Comparison of ENCODE assay signal across 1 cellular context in the genomic region with DNA sequence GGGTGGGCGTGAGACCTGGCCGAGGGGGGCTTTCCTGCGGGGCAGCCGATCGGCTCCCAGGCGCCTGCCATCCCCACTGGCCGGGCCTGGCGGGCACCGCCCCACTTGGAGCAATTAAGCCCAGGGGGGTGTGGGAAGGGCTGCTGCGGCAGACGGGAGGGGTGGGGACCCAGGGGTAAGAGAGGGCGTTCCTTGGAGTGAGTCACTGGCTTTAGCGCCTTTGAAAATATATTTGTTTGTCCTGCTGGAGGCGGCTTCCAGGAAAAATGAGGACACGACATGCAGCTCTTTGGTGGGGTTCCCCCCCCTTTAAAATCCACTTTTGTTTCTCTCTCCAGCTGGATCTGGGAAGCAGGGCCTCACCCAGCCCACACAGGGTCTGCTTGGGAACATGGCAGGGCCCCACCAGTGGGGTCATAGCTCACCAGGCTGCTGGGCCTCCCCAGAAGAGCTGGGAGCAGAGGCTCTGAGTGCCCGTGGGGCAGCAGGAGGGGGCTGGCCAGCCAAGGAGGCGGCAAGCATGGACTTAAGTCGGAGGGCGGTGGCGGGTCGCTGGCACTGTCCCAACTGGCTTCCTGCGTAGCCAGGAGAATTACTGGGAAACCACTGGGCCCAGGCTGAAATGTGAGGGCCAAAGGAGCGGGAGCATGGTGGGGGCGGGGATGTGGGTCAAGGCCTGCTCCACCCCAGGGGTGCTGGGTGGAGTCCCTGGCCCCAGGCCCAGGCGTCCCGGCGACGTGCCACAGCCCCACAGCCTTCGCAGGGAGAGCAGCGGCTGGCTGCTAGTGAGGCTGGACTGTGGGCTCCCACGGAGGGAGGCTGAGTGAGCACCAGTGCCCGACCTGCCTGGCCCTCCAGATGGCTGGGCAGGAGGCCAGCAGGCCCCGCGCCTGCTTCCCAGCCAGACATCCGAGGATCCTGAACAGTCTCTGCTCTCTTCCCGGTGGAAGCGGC.
TF ChIP-seq lines count a peak whose summit lies in the region.

No MANE protein-coding gene starts in this region.

TF ChIP-seq in HEK293, 187 proteins besides CTCF, POLR2A, EP300 and RAD21 (continued from another document and continues in another):
- peak; percentile 49; the same call in 1 of the 2 replicates for TF ChIP-seq KLF17 (tag by site-specific recombination; IDR thresholded peaks at IDR 0.05)
- peak; percentile 60 for TF ChIP-seq ZEB2 (tag by site-specific recombination; IDR thresholded peaks at IDR 0.05)
- TF ChIP-seq HOXA7 (CRISPR knock-in tag; IDR thresholded peaks at IDR 0.05; ENCODE audit: borderline replicate concordance) = no peak
- TF ChIP-seq ZNF423 (tag by site-specific recombination; IDR thresholded peaks at IDR 0.05) = peak; percentile 84
- no peak for TF ChIP-seq ZNF354C (tag by site-specific recombination; IDR thresholded peaks at IDR 0.05; ENCODE audit: borderline replicate concordance, low read depth)
- peak; percentile 79 for TF ChIP-seq EGR2 (tag by site-specific recombination; IDR thresholded peaks at IDR 0.05; ENCODE audit: low read depth)
- TF ChIP-seq ZNF248 (tag by site-specific recombination; IDR thresholded peaks at IDR 0.05) = no peak
- TF ChIP-seq ZNF76 (tag by site-specific recombination; IDR thresholded peaks at IDR 0.05; ENCODE audit: borderline replicate concordance, low read depth) = peak; percentile 47; the same call in 1 of the 2 replicates
- no peak for TF ChIP-seq ZNF292 (tag by site-specific recombination; IDR thresholded peaks at IDR 0.05; ENCODE audit: borderline replicate concordance, low read depth)
- peak; percentile 96 for TF ChIP-seq ZFP69B (tag by site-specific recombination; IDR thresholded peaks at IDR 0.05)
- TF ChIP-seq KLF10 (tag by site-specific recombination; IDR thresholded peaks at IDR 0.05) = peak; percentile 74
- TF ChIP-seq ZNF184 (tag by site-specific recombination; IDR thresholded peaks at IDR 0.05) = peak; percentile 69; the same call in 1 of the 2 replicates
- TF ChIP-seq IKZF3 (tag by site-specific recombination; IDR thresholded peaks at IDR 0.05) = peak; percentile 37; the same call in 1 of the 2 replicates
- no peak for TF ChIP-seq TRIM28 (IDR thresholded peaks at IDR 0.05; ENCODE audit: borderline replicate concordance, low read length)
- peak; percentile 35 for TF ChIP-seq ZNF629 (tag by site-specific recombination; IDR thresholded peaks at IDR 0.05)
- TF ChIP-seq, protein P1, sequence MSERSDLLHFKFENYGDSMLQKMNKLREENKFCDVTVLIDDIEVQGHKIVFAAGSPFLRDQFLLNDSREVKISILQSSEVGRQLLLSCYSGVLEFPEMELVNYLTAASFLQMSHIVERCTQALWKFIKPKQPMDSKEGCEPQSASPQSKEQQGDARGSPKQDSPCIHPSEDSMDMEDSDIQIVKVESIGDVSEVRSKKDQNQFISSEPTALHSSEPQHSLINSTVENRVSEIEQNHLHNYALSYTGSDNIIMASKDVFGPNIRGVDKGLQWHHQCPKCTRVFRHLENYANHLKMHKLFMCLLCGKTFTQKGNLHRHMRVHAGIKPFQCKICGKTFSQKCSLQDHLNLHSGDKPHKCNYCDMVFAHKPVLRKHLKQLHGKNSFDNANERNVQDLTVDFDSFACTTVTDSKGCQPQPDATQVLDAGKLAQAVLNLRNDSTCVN (tag by site-specific recombination; optimal IDR thresholded peaks at IDR 0.05) = peak; percentile 20
- TF ChIP-seq KLF7 (tag by site-specific recombination; IDR thresholded peaks at IDR 0.05; ENCODE audit: borderline replicate concordance) = peak; percentile 66
- 0 out of 2 replicates have a peak, but pooled peaks have one; percentile 65 for TF ChIP-seq HIC1 (tag by site-specific recombination; IDR thresholded peaks at IDR 0.05)
- peak; percentile 88 for TF ChIP-seq SP7 (tag by site-specific recombination; IDR thresholded peaks at IDR 0.05)
- peak; percentile 52; the same call in 1 of the 2 replicates for TF ChIP-seq ZXDB (tag by site-specific recombination; IDR thresholded peaks at IDR 0.05)
- TF ChIP-seq, protein P2, sequence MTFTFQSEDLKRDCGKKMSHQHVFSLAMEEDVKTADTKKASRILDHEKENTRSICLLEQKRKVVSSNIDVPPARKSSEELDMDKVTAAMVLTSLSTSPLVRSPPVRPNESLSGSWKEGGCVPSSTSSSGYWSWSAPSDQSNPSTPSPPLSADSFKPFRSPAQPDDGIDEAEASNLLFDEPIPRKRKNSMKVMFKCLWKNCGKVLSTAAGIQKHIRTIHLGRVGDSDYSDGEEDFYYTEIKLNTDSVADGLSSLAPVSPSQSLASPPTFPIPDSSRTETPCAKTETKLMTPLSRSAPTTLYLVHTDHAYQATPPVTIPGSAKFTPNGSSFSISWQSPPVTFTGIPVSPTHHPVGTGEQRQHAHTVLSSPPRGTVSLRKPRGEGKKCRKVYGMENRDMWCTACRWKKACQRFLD (tag by site-specific recombination; IDR thresholded peaks at IDR 0.05) = no peak
- no peak for TF ChIP-seq ZNF514 (tag by site-specific recombination; IDR thresholded peaks at IDR 0.05)
- peak; percentile 75 for TF ChIP-seq ZNF600 (tag by site-specific recombination; IDR thresholded peaks at IDR 0.05)
- TF ChIP-seq ZBTB8A (tag by site-specific recombination; IDR thresholded peaks at IDR 0.05) = peak; percentile 55
- TF ChIP-seq INSM2 (tag by site-specific recombination; IDR thresholded peaks at IDR 0.05) = peak; percentile 23; the same call in 1 of the 2 replicates
- TF ChIP-seq ZIC2 (tag by site-specific recombination; IDR thresholded peaks at IDR 0.05) = peak; percentile 94
- peak; percentile 95 for TF ChIP-seq KLF1 (tag by site-specific recombination; IDR thresholded peaks at IDR 0.05)
- peak; percentile 45; the same call in 1 of the 2 replicates for TF ChIP-seq ZNF394 (tag by site-specific recombination; IDR thresholded peaks at IDR 0.05; ENCODE audit: borderline replicate concordance)
- TF ChIP-seq ZFHX2 (tag by site-specific recombination; conservative IDR thresholded peaks at IDR 0.05) = peak; percentile 88
- no peak for TF ChIP-seq ZNF548 (tag by site-specific recombination; IDR thresholded peaks at IDR 0.05)
- no peak for TF ChIP-seq ZNF621 (tag by site-specific recombination; IDR thresholded peaks at IDR 0.05)
- TF ChIP-seq, protein P3, sequence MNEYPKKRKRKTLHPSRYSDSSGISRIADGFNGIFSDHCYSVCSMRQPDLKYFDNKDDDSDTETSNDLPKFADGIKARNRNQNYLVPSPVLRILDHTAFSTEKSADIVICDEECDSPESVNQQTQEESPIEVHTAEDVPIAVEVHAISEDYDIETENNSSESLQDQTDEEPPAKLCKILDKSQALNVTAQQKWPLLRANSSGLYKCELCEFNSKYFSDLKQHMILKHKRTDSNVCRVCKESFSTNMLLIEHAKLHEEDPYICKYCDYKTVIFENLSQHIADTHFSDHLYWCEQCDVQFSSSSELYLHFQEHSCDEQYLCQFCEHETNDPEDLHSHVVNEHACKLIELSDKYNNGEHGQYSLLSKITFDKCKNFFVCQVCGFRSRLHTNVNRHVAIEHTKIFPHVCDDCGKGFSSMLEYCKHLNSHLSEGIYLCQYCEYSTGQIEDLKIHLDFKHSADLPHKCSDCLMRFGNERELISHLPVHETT (tag by site-specific recombination; IDR thresholded peaks at IDR 0.05) = peak; percentile 29; the same call in 1 of the 2 replicates
- no peak for TF ChIP-seq SALL2 (tag by site-specific recombination; IDR thresholded peaks at IDR 0.05; ENCODE audit: borderline replicate concordance)
- TF ChIP-seq OSR2 (tag by site-specific recombination; IDR thresholded peaks at IDR 0.05) = peak; percentile 83
- peak; percentile 42; the same call in 1 of the 2 replicates for TF ChIP-seq KLF8 (tag by site-specific recombination; IDR thresholded peaks at IDR 0.05)
- peak; percentile 86; the same call in 1 of the 2 replicates for TF ChIP-seq ZNF692 (tag by site-specific recombination; IDR thresholded peaks at IDR 0.05)
- TF ChIP-seq, protein P4, sequence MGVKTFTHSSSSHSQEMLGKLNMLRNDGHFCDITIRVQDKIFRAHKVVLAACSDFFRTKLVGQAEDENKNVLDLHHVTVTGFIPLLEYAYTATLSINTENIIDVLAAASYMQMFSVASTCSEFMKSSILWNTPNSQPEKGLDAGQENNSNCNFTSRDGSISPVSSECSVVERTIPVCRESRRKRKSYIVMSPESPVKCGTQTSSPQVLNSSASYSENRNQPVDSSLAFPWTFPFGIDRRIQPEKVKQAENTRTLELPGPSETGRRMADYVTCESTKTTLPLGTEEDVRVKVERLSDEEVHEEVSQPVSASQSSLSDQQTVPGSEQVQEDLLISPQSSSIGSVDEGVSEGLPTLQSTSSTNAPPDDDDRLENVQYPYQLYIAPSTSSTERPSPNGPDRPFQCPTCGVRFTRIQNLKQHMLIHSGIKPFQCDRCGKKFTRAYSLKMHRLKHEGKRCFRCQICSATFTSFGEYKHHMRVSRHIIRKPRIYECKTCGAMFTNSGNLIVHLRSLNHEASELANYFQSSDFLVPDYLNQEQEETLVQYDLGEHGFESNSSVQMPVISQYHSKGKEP (tag by site-specific recombination; IDR thresholded peaks at IDR 0.05) = 0 out of 2 replicates have a peak, but pooled peaks have one; percentile 6
- TF ChIP-seq GLIS2 (tag by site-specific recombination; IDR thresholded peaks at IDR 0.05) = peak; percentile 90
- peak; percentile 99 for TF ChIP-seq GLIS1 (tag by site-specific recombination; IDR thresholded peaks at IDR 0.05)
- TF ChIP-seq KLF9 (tag by site-specific recombination; IDR thresholded peaks at IDR 0.05; ENCODE audit: low read depth) = peak; percentile 69
- TF ChIP-seq, protein P5, sequence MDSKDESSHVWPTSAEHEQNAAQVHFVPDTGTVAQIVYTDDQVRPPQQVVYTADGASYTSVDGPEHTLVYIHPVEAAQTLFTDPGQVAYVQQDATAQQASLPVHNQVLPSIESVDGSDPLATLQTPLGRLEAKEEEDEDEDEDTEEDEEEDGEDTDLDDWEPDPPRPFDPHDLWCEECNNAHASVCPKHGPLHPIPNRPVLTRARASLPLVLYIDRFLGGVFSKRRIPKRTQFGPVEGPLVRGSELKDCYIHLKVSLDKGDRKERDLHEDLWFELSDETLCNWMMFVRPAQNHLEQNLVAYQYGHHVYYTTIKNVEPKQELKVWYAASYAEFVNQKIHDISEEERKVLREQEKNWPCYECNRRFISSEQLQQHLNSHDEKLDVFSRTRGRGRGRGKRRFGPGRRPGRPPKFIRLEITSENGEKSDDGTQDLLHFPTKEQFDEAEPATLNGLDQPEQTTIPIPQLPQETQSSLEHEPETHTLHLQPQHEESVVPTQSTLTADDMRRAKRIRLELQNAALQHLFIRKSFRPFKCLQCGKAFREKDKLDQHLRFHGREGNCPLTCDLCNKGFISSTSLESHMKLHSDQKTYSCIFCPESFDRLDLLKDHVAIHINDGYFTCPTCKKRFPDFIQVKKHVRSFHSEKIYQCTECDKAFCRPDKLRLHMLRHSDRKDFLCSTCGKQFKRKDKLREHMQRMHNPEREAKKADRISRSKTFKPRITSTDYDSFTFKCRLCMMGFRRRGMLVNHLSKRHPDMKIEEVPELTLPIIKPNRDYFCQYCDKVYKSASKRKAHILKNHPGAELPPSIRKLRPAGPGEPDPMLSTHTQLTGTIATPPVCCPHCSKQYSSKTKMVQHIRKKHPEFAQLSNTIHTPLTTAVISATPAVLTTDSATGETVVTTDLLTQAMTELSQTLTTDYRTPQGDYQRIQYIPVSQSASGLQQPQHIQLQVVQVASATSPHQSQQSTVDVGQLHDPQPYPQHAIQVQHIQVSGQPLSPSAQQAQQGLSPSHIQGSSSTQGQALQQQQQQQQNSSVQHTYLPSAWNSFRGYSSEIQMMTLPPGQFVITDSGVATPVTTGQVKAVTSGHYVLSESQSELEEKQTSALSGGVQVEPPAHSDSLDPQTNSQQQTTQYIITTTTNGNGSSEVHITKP (tag by site-specific recombination; IDR thresholded peaks at IDR 0.05) = peak; percentile 68
- no peak for TF ChIP-seq ZNF658 (tag by site-specific recombination; IDR thresholded peaks at IDR 0.05)
- no peak for TF ChIP-seq ZNF785 (tag by site-specific recombination; IDR thresholded peaks at IDR 0.05)
- no peak for TF ChIP-seq GLI4 (tag by site-specific recombination; IDR thresholded peaks at IDR 0.05)
- peak; percentile 95 for TF ChIP-seq ZNF341 (tag by site-specific recombination; IDR thresholded peaks at IDR 0.05; ENCODE audit: low read depth)
